In the genomic region with DNA sequence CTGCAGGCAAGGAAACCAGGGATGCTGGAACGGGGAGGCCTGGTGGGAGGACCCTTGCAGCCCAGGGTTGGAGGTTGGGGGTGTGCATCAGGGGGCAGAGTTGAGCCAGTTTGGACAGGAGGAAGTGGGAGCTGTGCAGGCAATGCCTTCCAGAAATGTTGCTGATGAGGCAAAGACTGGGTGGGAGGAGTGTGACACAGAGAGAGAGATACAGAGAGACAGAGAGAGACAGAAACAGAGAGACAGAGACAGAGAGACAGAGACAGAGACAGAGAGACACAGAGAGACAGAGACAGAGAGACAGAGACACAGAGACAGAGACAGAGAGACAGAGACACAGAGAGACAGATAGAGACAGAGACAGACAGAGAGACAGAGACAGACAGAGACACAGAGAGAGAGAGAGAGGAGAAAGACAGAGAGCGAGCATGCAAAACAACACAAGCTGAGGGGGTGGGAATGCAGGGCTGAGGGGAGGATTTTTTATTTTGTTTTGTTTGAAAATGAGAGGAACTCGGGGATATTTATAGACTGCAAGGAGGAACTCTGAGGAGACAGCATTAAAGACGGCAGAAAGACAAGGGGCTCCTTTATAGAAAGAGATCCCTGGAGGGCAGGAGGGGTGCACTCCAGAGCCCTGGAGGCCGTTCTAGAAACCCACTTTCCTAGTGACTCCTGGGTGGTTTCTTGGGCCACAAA, we compare ENCODE assay signal across 8 cellular contexts. TPM values are rescaled to one million over a fixed set of nuclear protein-coding genes. Genes with fewer than 3 reads are reported as not detected.
A peak's percentile ranks its signal among the peaks of the same experiment; 100 is the strongest.
DNase-seq lines count a peak whose midpoint lies in the region; ATAC-seq and TF ChIP-seq lines count a peak whose summit lies in the region.

No MANE protein-coding gene starts in this region.

- DNase-seq in SK-N-SH (peak; percentile 72), NCI-H146 (lab: John Stamatoyannopoulos, UW) (peak; percentile 15), body of pancreas (peak in 3 of 4 donors; percentile 18 to 67 (median 30)), left lobe of liver (ENCODE audit: low spot score) (no peak), upper lobe of left lung (peak in 1 of 2 donors; percentile 67), ecto neural progenitor cell (ENCODE audit: low spot score) (no peak)
- no peak for DNase-seq in activated CD4-positive, alpha-beta T cell treated with anti-CD3 and anti-CD28 coated beads, Interleukin-2, amount 50 U/mL, for 1 hour

- WGBS in SK-N-SH (ENCODE audit: low lambda C conversion rate): 81% methylated on average over 5 of the region's 5 CpGs
- 56 to 57% methylated on average over 5 of the region's 5 CpGs for WGBS in body of pancreas, 2 donors
- WGBS in upper lobe of left lung, 2 donors: 27 to 38% methylated on average over 5 of the region's 5 CpGs

- peaks cover 13 to 27% of the 10 kb centered on the region in 2 experiments for H3K36me3 ChIP-seq in SK-N-SH (replicated peaks in 1 of 2; ENCODE audit: control insufficient read depth in 1 of 2, insufficient read depth in 2 of 2, low read length in 1 of 2)
- H3K36me3 ChIP-seq in body of pancreas (replicated peaks in 1 of 2; ENCODE audit: insufficient read depth in 1 of 2, low read depth in 2 of 2): no peaks in the 10 kb centered on the region
- peaks cover 0 to 16% (median 14%) of the 10 kb centered on the region in 4 donors for H3K36me3 ChIP-seq in upper lobe of left lung

- H3K4me1 ChIP-seq in SK-N-SH (ENCODE audit: control insufficient read depth in 1 of 2, insufficient read depth in 2 of 2, low read depth in 1 of 2, low read length in 1 of 2) (peaks cover 19 to 20% of the 10 kb centered on the region in 2 experiments; a peak in 3 of 4 replicates), body of pancreas (peaks cover 26% of the 10 kb centered on the region), upper lobe of left lung (peaks cover 44 to 76% (median 57%) of the 10 kb centered on the region in 4 donors)

- peaks cover 25% of the 10 kb centered on the region; the same call in 1 of the 2 replicates for H4K20me1 ChIP-seq in SK-N-SH (ENCODE audit: insufficient read depth)

- ATAC-seq in SK-N-SH treated with all-trans-retinoic acid at 6 μM for 48 hours: no peak
- no peak for ATAC-seq in body of pancreas
- ATAC-seq in left lobe of liver: peak; percentile 5
- ATAC-seq in upper lobe of left lung (ENCODE audit: low FRiP score in 2 of 2): peak in 1 of 2 donors; percentile 51

- POLR2A ChIA-PET in SK-N-SH (lab: Yijun Ruan, JAX): interaction anchor here (0.8 kb wide), 1 partner anchor 14 kb away, joined by 3 read pairs; no protein-coding TSS in a partner anchor

- no peaks in the 10 kb centered on the region for H3K9me2 ChIP-seq in SK-N-SH

- H3K27ac ChIP-seq in SK-N-SH (ENCODE audit: low read depth in 2 of 2, low read length in 1 of 2): no peak overlapping the region
- H3K27ac ChIP-seq in body of pancreas: peak overlapping the region in 1 of 4 donors; percentile 37
- peak overlapping the region; percentile 24 to 83 (median 62) for H3K27ac ChIP-seq in upper lobe of left lung

- no peak overlapping the region for H2AFZ ChIP-seq in SK-N-SH (ENCODE audit: low read depth)

- peaks cover 30% of the 10 kb centered on the region for H3K79me2 ChIP-seq in SK-N-SH (ENCODE audit: insufficient read depth)

- TF ChIP-seq CTCF in SK-N-SH (IDR thresholded peaks at IDR 0.05) (peak; percentile 24), body of pancreas (IDR thresholded peaks at IDR 0.05) (peak in 2 of 7 experiments; percentile 7 to 33), upper lobe of left lung (IDR thresholded peaks at IDR 0.05) (peak in 3 of 6 experiments; percentile 29 to 47 (median 43))

- intact Hi-C loops in body of pancreas (cut with DNase I): no loop called here

- peaks cover 10% of the 10 kb centered on the region for H3F3A ChIP-seq in SK-N-SH (replicated peaks; ENCODE audit: insufficient read depth)

- CTCF ChIA-PET in SK-N-SH (lab: Yijun Ruan, JAX): interaction anchor here (0.8 to 2.3 kb wide), 6 partner anchors 24 to 222 kb away, joined by 3 to 8 read pairs (median 4); no protein-coding TSS in a partner anchor

- TF ChIP-seq POLR2A in body of pancreas (IDR thresholded peaks at IDR 0.05): no peak
- TF ChIP-seq POLR2A in upper lobe of left lung (IDR thresholded peaks at IDR 0.05): no peak

- H3K27me3 ChIP-seq in SK-N-SH (ENCODE audit: insufficient read depth) (no peaks in the 10 kb centered on the region), body of pancreas (no peaks in the 10 kb centered on the region), upper lobe of left lung (no peaks in the 10 kb centered on the region)

- no peaks in the 10 kb centered on the region for H3K9me3 ChIP-seq in SK-N-SH
- H3K9me3 ChIP-seq in body of pancreas: no peaks in the 10 kb centered on the region
- H3K9me3 ChIP-seq in upper lobe of left lung: no peaks in the 10 kb centered on the region

- no peak overlapping the region for H3K4me2 ChIP-seq in SK-N-SH

- H3K4me3 ChIP-seq in SK-N-SH (ENCODE audit: low read depth in 2 of 2, low read length in 1 of 2) (no peak overlapping the region), body of pancreas (no peak overlapping the region), upper lobe of left lung (no peak overlapping the region)

- TF ChIP-seq EP300 in SK-N-SH (IDR thresholded peaks at IDR 0.05; ENCODE audit: borderline replicate concordance in 1 of 2, low read depth in 1 of 2, low read length in 1 of 2) (no peak), upper lobe of left lung (IDR thresholded peaks at IDR 0.05) (no peak)

- peak; percentile 70 for TF ChIP-seq RAD21 in SK-N-SH (IDR thresholded peaks at IDR 0.05; ENCODE audit: low read length)

- H3K9ac ChIP-seq in SK-N-SH: no peak overlapping the region

TF ChIP-seq in SK-N-SH, 30 proteins besides CTCF, POLR2A, EP300 and RAD21:
- no peak for TF ChIP-seq MXI1 (IDR thresholded peaks at IDR 0.05; ENCODE audit: low read depth, low read length)
- TF ChIP-seq SMC3 (IDR thresholded peaks at IDR 0.05; ENCODE audit: low read depth, low read length): peak; percentile 36; the same call in 1 of the 2 replicates
- TF ChIP-seq TAF1 (IDR thresholded peaks at IDR 0.05; ENCODE audit: borderline replicate concordance, low read depth, low read length): no peak

TF ChIP-seq in SK-N-SH treated with all-trans-retinoic acid at 6 μM for 48 hours, 23 proteins besides CTCF, POLR2A, EP300 and RAD21 (continues in another document):
- TF ChIP-seq, protein P1, sequence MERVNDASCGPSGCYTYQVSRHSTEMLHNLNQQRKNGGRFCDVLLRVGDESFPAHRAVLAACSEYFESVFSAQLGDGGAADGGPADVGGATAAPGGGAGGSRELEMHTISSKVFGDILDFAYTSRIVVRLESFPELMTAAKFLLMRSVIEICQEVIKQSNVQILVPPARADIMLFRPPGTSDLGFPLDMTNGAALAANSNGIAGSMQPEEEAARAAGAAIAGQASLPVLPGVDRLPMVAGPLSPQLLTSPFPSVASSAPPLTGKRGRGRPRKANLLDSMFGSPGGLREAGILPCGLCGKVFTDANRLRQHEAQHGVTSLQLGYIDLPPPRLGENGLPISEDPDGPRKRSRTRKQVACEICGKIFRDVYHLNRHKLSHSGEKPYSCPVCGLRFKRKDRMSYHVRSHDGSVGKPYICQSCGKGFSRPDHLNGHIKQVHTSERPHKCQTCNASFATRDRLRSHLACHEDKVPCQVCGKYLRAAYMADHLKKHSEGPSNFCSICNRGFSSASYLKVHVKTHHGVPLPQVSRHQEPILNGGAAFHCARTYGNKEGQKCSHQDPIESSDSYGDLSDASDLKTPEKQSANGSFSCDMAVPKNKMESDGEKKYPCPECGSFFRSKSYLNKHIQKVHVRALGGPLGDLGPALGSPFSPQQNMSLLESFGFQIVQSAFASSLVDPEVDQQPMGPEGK (CRISPR knock-in tag; IDR thresholded peaks at IDR 0.05; ENCODE audit: borderline replicate concordance): no peak
- TF ChIP-seq, protein P2, sequence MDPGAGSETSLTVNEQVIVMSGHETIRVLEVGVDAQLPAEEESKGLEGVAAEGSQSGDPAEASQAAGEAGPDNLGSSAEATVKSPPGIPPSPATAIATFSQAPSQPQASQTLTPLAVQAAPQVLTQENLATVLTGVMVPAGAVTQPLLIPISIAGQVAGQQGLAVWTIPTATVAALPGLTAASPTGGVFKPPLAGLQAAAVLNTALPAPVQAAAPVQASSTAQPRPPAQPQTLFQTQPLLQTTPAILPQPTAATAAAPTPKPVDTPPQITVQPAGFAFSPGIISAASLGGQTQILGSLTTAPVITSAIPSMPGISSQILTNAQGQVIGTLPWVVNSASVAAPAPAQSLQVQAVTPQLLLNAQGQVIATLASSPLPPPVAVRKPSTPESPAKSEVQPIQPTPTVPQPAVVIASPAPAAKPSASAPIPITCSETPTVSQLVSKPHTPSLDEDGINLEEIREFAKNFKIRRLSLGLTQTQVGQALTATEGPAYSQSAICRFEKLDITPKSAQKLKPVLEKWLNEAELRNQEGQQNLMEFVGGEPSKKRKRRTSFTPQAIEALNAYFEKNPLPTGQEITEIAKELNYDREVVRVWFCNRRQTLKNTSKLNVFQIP (CRISPR knock-in tag; IDR thresholded peaks at IDR 0.05; ENCODE audit: borderline replicate concordance, low read depth): no peak
- TF ChIP-seq ZNF70 (CRISPR knock-in tag; IDR thresholded peaks at IDR 0.05): no peak
- TF ChIP-seq ZFP3 (CRISPR knock-in tag; IDR thresholded peaks at IDR 0.05): no peak
- TF ChIP-seq CSDC2 (CRISPR knock-in tag; IDR thresholded peaks at IDR 0.05): no peak
- no peak for TF ChIP-seq ZC3H10 (CRISPR knock-in tag; IDR thresholded peaks at IDR 0.05)
- no peak for TF ChIP-seq BACH2 (CRISPR knock-in tag; IDR thresholded peaks at IDR 0.05; ENCODE audit: borderline replicate concordance)
- no peak for TF ChIP-seq TCF4 (CRISPR knock-in tag; IDR thresholded peaks at IDR 0.05; ENCODE audit: borderline replicate concordance)

RNA-seq across cellular contexts. Expression of a gene that starts 1.9 kb away (rescaled TPM):
- 6.3 and 6.4 TPM in 2 replicates for polyA plus RNA-seq in SK-N-SH (2012; rRNA removed)
- 4.0 and 4.4 TPM in 2 replicates for polyA plus RNA-seq in SK-N-SH (2012; cell fraction: cytosol; rRNA removed)
- 15.3 and 15.8 TPM in 2 replicates for polyA plus RNA-seq in SK-N-SH (2012; cell fraction: nucleus; rRNA removed)
- 10 to 100 TPM in 1 of 2 donors, 1 to 10 TPM in 1; 7.3 to 11.9 TPM for total RNA-seq in body of pancreas
- 5.0 TPM for total RNA-seq in left lobe of liver
- total RNA-seq in upper lobe of left lung: 10 to 100 TPM in 5 of 6 donors, 1 to 10 TPM in 1; 8.2 to 21.0 (median 12.5) TPM

RNA-seq across cellular contexts. Expression of a gene that starts 1.9 kb away (rescaled TPM):
- 0.67 and 1.2 TPM in 2 replicates for polyA plus RNA-seq in SK-N-SH (2012; rRNA removed)
- 0.31 and 0.38 TPM in 2 replicates for polyA plus RNA-seq in SK-N-SH (2012; cell fraction: cytosol; rRNA removed)
- 4.2 and 4.9 TPM in 2 replicates for polyA plus RNA-seq in SK-N-SH (2012; cell fraction: nucleus; rRNA removed)
- total RNA-seq in body of pancreas (1 to 10 TPM; 4.9 to 5.9 TPM), left lobe of liver (2.2 TPM), upper lobe of left lung (1 to 10 TPM in 5 of 6 donors, under 1 TPM in 1; 0.89 to 5.5 (median 2.6) TPM)

RNA-seq across cellular contexts. Expression of a gene that starts 18.1 kb away (rescaled TPM):
- polyA plus RNA-seq in SK-N-SH (2012; rRNA removed): 38.6 and 42.2 TPM in 2 replicates
- polyA plus RNA-seq in SK-N-SH (2012; cell fraction: cytosol; rRNA removed): 17.3 and 28.2 TPM in 2 replicates
- 58.8 and 62.0 TPM in 2 replicates for polyA plus RNA-seq in SK-N-SH (2012; cell fraction: nucleus; rRNA removed)
- total RNA-seq in body of pancreas (10 to 100 TPM; 40.7 to 45.5 TPM), left lobe of liver (23.6 TPM), upper lobe of left lung (100 to 1,000 TPM in 1 of 6 donors, 10 to 100 TPM in 5; 50.1 to 135 (median 76.4) TPM)

Comparison
In these comparisons a context has a peak if more than half of its experiments do, and no peak if none do; other contexts are left out.
1. DNase-seq: peak in SK-N-SH (single experiment), NCI-H146 (single experiment) and body of pancreas (3 of 4); none in left lobe of liver (single experiment), ecto neural progenitor cell (single experiment) and activated CD4-positive, alpha-beta T cell treated with anti-CD3 and anti-CD28 coated beads, Interleukin-2, amount 50 U/mL, for 1 hour (single experiment).
2. H3K27ac ChIP-seq: peak in upper lobe of left lung (4 of 4); none in SK-N-SH (0 of 2).